8 cellular contexts compared by ENCODE assay signal in genomic region chr9:96619109-96619435, GRCh38. TPM values are rescaled to one million over a fixed set of nuclear protein-coding genes. Genes with fewer than 3 reads are reported as not detected.
DNase-seq lines count a peak whose midpoint lies in the region; ATAC-seq, FAIRE-seq and TF ChIP-seq lines count a peak whose summit lies in the region.

No MANE protein-coding gene starts in this region.

- H3K27ac ChIP-seq in esophagus (ENCODE audit: low read depth in 2 of 2, low read length in 1 of 2): peak overlapping the region; percentile 70 to 84

- H3K4me1 ChIP-seq in esophagus (ENCODE audit: control insufficient read depth in 2 of 2, insufficient read depth in 2 of 2, low read length in 1 of 2): no peaks in the 10 kb centered on the region

- in situ Hi-C loops in ACHN (cut with HindIII; ENCODE audit: low pct_ligation_motif_present, low pct_unique_long_range_greater_than_20kb, low sequenced_read_pairs): no loop called here

- no peak for FAIRE-seq in H54 (lab: Jason Lieb, UNC)

- POLR2A ChIA-PET in BJ (lab: Charles Lee): no interaction called here

- peak overlapping the region; percentile 77 for H3K4me3 ChIP-seq in BJ (ENCODE audit: low read depth, low read length)
- peak overlapping the region; percentile 57 for H3K4me3 ChIP-seq in MG63
- H3K4me3 ChIP-seq in esophagus (ENCODE audit: low read depth in 1 of 2, low read length in 2 of 2): peak overlapping the region; percentile 66 to 85

- no peaks in the 10 kb centered on the region for H3K9me3 ChIP-seq in MG63
- no peaks in the 10 kb centered on the region for H3K9me3 ChIP-seq in esophagus (ENCODE audit: control insufficient read depth in 2 of 2, insufficient read depth in 1 of 2, low read depth in 1 of 2, low read length in 1 of 2)

- no peaks in the 10 kb centered on the region for H3K27me3 ChIP-seq in BJ (ENCODE audit: control insufficient read depth, insufficient read depth, low read length)
- H3K27me3 ChIP-seq in MG63: no peaks in the 10 kb centered on the region
- H3K27me3 ChIP-seq in esophagus (ENCODE audit: control insufficient read depth in 1 of 2, insufficient read depth in 2 of 2, low read length in 2 of 2): no peaks in the 10 kb centered on the region

- WGBS in esophagus, 2 donors: 1% methylated on average over 47 to 50 of the region's 50 CpGs

- H3K36me3 ChIP-seq in BJ (ENCODE audit: control insufficient read depth, insufficient read depth, low read length) (no peaks in the 10 kb centered on the region), MG63 (no peaks in the 10 kb centered on the region), esophagus (ENCODE audit: control insufficient read depth in 2 of 2, insufficient read depth in 2 of 2, low read length in 1 of 2) (no peaks in the 10 kb centered on the region)

- TF ChIP-seq CTCF in BJ (IDR thresholded peaks at IDR 0.05; ENCODE audit: insufficient read depth, low read depth, low read length): no peak
- TF ChIP-seq CTCF in omental fat pad (IDR thresholded peaks at IDR 0.05): no peak

- CTCF ChIA-PET in BJ (lab: Yijun Ruan, JAX): interaction anchor here (0.6 to 1.3 kb wide), 3 partner anchors 13 to 52 kb away, joined by 3 to 4 read pairs (median 3); no protein-coding TSS in a partner anchor

- ATAC-seq in omental fat pad (ENCODE audit: low FRiP score): peak; percentile 16

- no peak for TF ChIP-seq POLR2A in H54 (IDR thresholded peaks at IDR 0.05; ENCODE audit: low read depth, low read length)

- DNase-seq in BJ (ENCODE audit: low read depth): no peak
- DNase-seq in MG63: no peak
- DNase-seq in omental fat pad (ENCODE audit: low spot score): no peak
- no peak for DNase-seq in H54 (ENCODE audit: insufficient read length, low spot score)
- DNase-seq in cerebellum (ENCODE audit: low spot score): no peak
- DNase-seq in ACHN: no peak
- no peak for DNase-seq in globus pallidus (ENCODE audit: low spot score)

RNA-seq across cellular contexts. Expression of gene CDC14B, which starts 0.6 kb away (rescaled TPM):
- polyA plus RNA-seq in BJ (2011; rRNA removed): 12.1 and 13.9 TPM in 2 replicates
- polyA minus RNA-seq in BJ (2011; rRNA and poly(A)+ RNA removed): 15.9 and 16.6 TPM in 2 replicates
- total RNA-seq in MG63 (2014; rRNA removed; shearing (Covaris generic); ENCODE audit: low replicate concordance): 4.0 and 14.8 TPM in 2 replicates
- 1 to 10 TPM; 1.8 to 2.1 TPM for polyA plus RNA-seq in esophagus
- total RNA-seq in omental fat pad: 10 to 100 TPM; 14.4 to 40.5 (median 21.5) TPM
- 18.2 TPM for total RNA-seq in cerebellum

RNA-seq across cellular contexts. Expression of gene PRXL2C, which starts 36.0 kb away (rescaled TPM):
- polyA plus RNA-seq in BJ (2011; rRNA removed) (10.6 and 13.1 TPM in 2 replicates), esophagus (1 to 10 TPM; 2.0 to 3.1 TPM)
- polyA minus RNA-seq in BJ (2011; rRNA and poly(A)+ RNA removed): 7.8 and 10.0 TPM in 2 replicates
- total RNA-seq in MG63 (2014; rRNA removed; shearing (Covaris generic); ENCODE audit: low replicate concordance): 15.6 and 20.3 TPM in 2 replicates
- total RNA-seq in omental fat pad (10 to 100 TPM; 16.2 to 31.3 (median 28.0) TPM), cerebellum (4.9 TPM)
